ENCODE assay signal across 8 cellular contexts in genomic region chr5:179623906-179624741, GRCh38. TPM values are rescaled to one million over a fixed set of nuclear protein-coding genes. Genes with fewer than 3 reads are reported as not detected.
DNase-seq lines count a peak whose midpoint lies in the region; ATAC-seq and TF ChIP-seq lines count a peak whose summit lies in the region.

No MANE protein-coding gene starts in this region.

- DNase-seq in GM13977 (ENCODE audit: low spot score): peak; percentile 57
- peak; percentile 27 for DNase-seq in SIG-M5 (lab: John Stamatoyannopoulos, UW)
- DNase-seq in activated naive CD8-positive, alpha-beta T cell treated with anti-CD3 and anti-CD28 coated beads, Interleukin-2, amount 50 U/mL, for 24 hours: peak; percentile 72
- peak; percentile 70 for DNase-seq in right atrium auricular region (ENCODE audit: low spot score)
- DNase-seq in sciatic nerve (ENCODE audit: low spot score): peak; percentile 72
- no peak for DNase-seq in KBM-7
- no peak for DNase-seq in Ammon's horn (ENCODE audit: low spot score)

- peak overlapping the region; percentile 100 for H3K27ac ChIP-seq in right atrium auricular region

- H3K9me3 Mint-ChIP-seq in activated naive CD8-positive, alpha-beta T cell treated with anti-CD3 and anti-CD28 coated beads, Interleukin-2, amount 50 U/mL, for 24 hours: no peaks in the 10 kb centered on the region

- peaks cover 6% of the 10 kb centered on the region for H3K27me3 Mint-ChIP-seq in activated naive CD8-positive, alpha-beta T cell treated with anti-CD3 and anti-CD28 coated beads, Interleukin-2, amount 50 U/mL, for 24 hours

- peaks cover 0 to 41% of the 10 kb centered on the region in 2 donors for H3K4me1 ChIP-seq in right atrium auricular region

- peak overlapping the region; percentile 98 for H3K4me3 Mint-ChIP-seq in activated naive CD8-positive, alpha-beta T cell treated with anti-CD3 and anti-CD28 coated beads, Interleukin-2, amount 50 U/mL, for 24 hours

- H3K36me3 Mint-ChIP-seq in activated naive CD8-positive, alpha-beta T cell treated with anti-CD3 and anti-CD28 coated beads, Interleukin-2, amount 50 U/mL, for 24 hours (ENCODE audit: low read depth): peaks cover 43% of the 10 kb centered on the region

- peaks cover 45% of the 10 kb centered on the region for H3K4me1 Mint-ChIP-seq in activated naive CD8-positive, alpha-beta T cell treated with anti-CD3 and anti-CD28 coated beads, Interleukin-2, amount 50 U/mL, for 24 hours

- no peaks in the 10 kb centered on the region for H3K9me3 ChIP-seq in right atrium auricular region

- in situ Hi-C loops in GM13977 (cut with MboI; ENCODE audit: low pct_unique_long_range_greater_than_20kb, low sequenced_read_pairs, unreplicated experiment) (no loop called here), KBM-7 (cut with MboI; ENCODE audit: low pct_unique_long_range_greater_than_20kb, low sequenced_read_pairs) (no loop called here)

- intact Hi-C loops in sciatic nerve (cut with DNase I): no loop called here

- H3K36me3 ChIP-seq in right atrium auricular region: peaks cover 35% of the 10 kb centered on the region

- TF ChIP-seq CTCF in GM13977 (IDR thresholded peaks at IDR 0.05; ENCODE audit: extremely low read depth, insufficient read depth, missing control alignments) (no peak), right atrium auricular region (IDR thresholded peaks at IDR 0.05) (no peak)

- H3K27me3 ChIP-seq in right atrium auricular region: no peaks in the 10 kb centered on the region

- H3K4me3 ChIP-seq in right atrium auricular region: peak overlapping the region; percentile 92 to 100

- ATAC-seq in HG03025 (IDR thresholded peaks at IDR 0.05; ENCODE audit: low FRiP score, unreplicated experiment) (peak; percentile 4), sciatic nerve (peak; percentile 43)
- ATAC-seq in activated naive CD8-positive, alpha-beta T cell treated with anti-CD3 and anti-CD28 coated beads, Interleukin-2, amount 50 U/mL, for 24 hours: peak; percentile 62

- H3K27ac Mint-ChIP-seq in activated naive CD8-positive, alpha-beta T cell treated with anti-CD3 and anti-CD28 coated beads, Interleukin-2, amount 50 U/mL, for 24 hours: peak overlapping the region; percentile 99

RNA-seq across cellular contexts. Expression of gene HNRNPH1, which starts 0.7 kb away (rescaled TPM):
- 100 to 1,000 TPM; 104 to 146 TPM for total RNA-seq in right atrium auricular region
- total RNA-seq in sciatic nerve: 673 TPM

RNA-seq across cellular contexts. Expression of gene CBY3, which starts 56.7 kb away (rescaled TPM):
- not detected for total RNA-seq in right atrium auricular region
- total RNA-seq in sciatic nerve: not detected

Comparison
In these comparisons a context has a peak if more than half of its experiments do, and no peak if none do; other contexts are left out.
1. DNase-seq: peak in GM13977 (single experiment), SIG-M5 (single experiment), activated naive CD8-positive, alpha-beta T cell treated with anti-CD3 and anti-CD28 coated beads, Interleukin-2, amount 50 U/mL, for 24 hours (single experiment), right atrium auricular region (single experiment) and sciatic nerve (single experiment); none in KBM-7 (single experiment) and Ammon's horn (single experiment).
2. ATAC-seq: peak in every context shown above with its lines; median percentile 62 in activated naive CD8-positive, alpha-beta T cell treated with anti-CD3 and anti-CD28 coated beads, Interleukin-2, amount 50 U/mL, for 24 hours; 43 in sciatic nerve; 4 in HG03025.